In genomic region chr6:2569420-2569819, GRCh38 we compare ENCODE assay signal across 4 cellular contexts.
DNase-seq lines count a peak whose midpoint lies in the region; ATAC-seq, FAIRE-seq and TF ChIP-seq lines count a peak whose summit lies in the region.
"Not testable (repeated sequence)": the region's sequence is repeated elsewhere in the genome, so short reads cannot be mapped to it uniquely, and the experiment has no call there.

No MANE protein-coding gene starts in this region.

- H2AFZ ChIP-seq in K562 (ENCODE audit: low read depth, low read length); HepG2 (ENCODE audit: low read length): not testable (repeated sequence)

- in situ Hi-C loops in K562 (cut with MboI); HepG2 (cut with HindIII; ENCODE audit: extremely low pct_ligation_motif_present, low pct_unique_long_range_greater_than_20kb): not testable (repeated sequence)

- H3K4me2 ChIP-seq in K562 (ENCODE audit: insufficient read depth, low read length); HepG2 (ENCODE audit: low read depth, low read length): not testable (repeated sequence)

- not testable (repeated sequence) for H3K36me3 ChIP-seq in K562 (ENCODE audit: control insufficient read depth, insufficient read depth, low read length); esophagus muscularis mucosa; HepG2 (replicated peaks in 1 of 2; ENCODE audit: control insufficient read depth in 1 of 2, insufficient read depth in 2 of 2, low read length in 2 of 2)

- not testable (repeated sequence) for H3K79me2 ChIP-seq in K562 (ENCODE audit: control insufficient read depth, insufficient read depth, low read length); HepG2 (ENCODE audit: insufficient read depth, low read length)

- H3K9me3 ChIP-seq in K562 (replicated peaks; ENCODE audit: control insufficient read depth, insufficient read depth, low read depth, low read length); esophagus muscularis mucosa; HepG2 (ENCODE audit: low read length): not testable (repeated sequence)

- not testable (repeated sequence) for FAIRE-seq in K562 (lab: Jason Lieb, UNC); HepG2 (lab: Jason Lieb, UNC)

- intact Hi-C loops in activated CD4-positive, alpha-beta T cell treated with anti-CD3 and anti-CD28 coated beads, Interleukin-2, amount 10 ng/mL, durations not matched to agents 24 days and 14 days (cut with micrococcal nuclease), result loop anchor here (5.0 to 10.0 kb wide), 2 partner anchors 37 to 965 kb away; partner anchors contain the start of gene FOXC1
- intact Hi-C loops in K562 (cut with micrococcal nuclease); esophagus muscularis mucosa (cut with DNase I); HepG2 (cut with micrococcal nuclease; ENCODE audit: unreplicated experiment): not testable (repeated sequence)

- H3K4me1 ChIP-seq in K562 (replicated peaks in 1 of 2; ENCODE audit: control insufficient read depth in 2 of 2, insufficient read depth in 2 of 2, low read length in 2 of 2); esophagus muscularis mucosa: not testable (repeated sequence)
- H3K4me1 ChIP-seq in HepG2 (ENCODE audit: insufficient read depth, low read length), result peaks cover 16% of the 10 kb centered on the region

- not testable (repeated sequence) for BruUV-seq in K562 (replicated peaks; lab: Mats Ljungman, UMichigan); HepG2 (replicated peaks; lab: Mats Ljungman, UMichigan)

- H4K20me1 ChIP-seq in K562 (replicated peaks; ENCODE audit: control insufficient read depth, insufficient read depth, low read length); HepG2 (ENCODE audit: insufficient read depth, low read length): not testable (repeated sequence)

- not testable (repeated sequence) for H3K4me3 Mint-ChIP-seq in activated CD4-positive, alpha-beta T cell treated with anti-CD3 and anti-CD28 coated beads, Interleukin-2, amount 10 ng/mL, durations not matched to agents 24 days and 14 days

- not testable (repeated sequence) for TF ChIP-seq CTCF in K562 (IDR thresholded peaks at IDR 0.05 in 2 of 3, conservative IDR thresholded peaks at IDR 0.05 in 1 of 3; ENCODE audit: insufficient read depth in 2 of 3, low read depth in 1 of 3, low read length in 3 of 3); esophagus muscularis mucosa (IDR thresholded peaks at IDR 0.05); HepG2 (CRISPR knock-in tag; IDR thresholded peaks at IDR 0.05)

- POLR2A ChIA-PET in K562 (lab: Yijun Ruan, JAX); HepG2 (lab: Yijun Ruan, JAX): not testable (repeated sequence)

- peaks cover 67% of the 10 kb centered on the region for H3K27me3 Mint-ChIP-seq in activated CD4-positive, alpha-beta T cell treated with anti-CD3 and anti-CD28 coated beads, Interleukin-2, amount 10 ng/mL, durations not matched to agents 24 days and 14 days

- DNase-seq in activated CD4-positive, alpha-beta T cell treated with anti-CD3 and anti-CD28 coated beads, Interleukin-2, amount 10 ng/mL, durations not matched to agents 24 days and 14 days, result peak; percentile 35
- DNase-seq in K562 (ENCODE audit: extremely low read depth in 1 of 4, low spot score in 3 of 4); HepG2 (ENCODE audit: low spot score): not testable (repeated sequence)
- peak; percentile 37 for DNase-seq in esophagus muscularis mucosa (ENCODE audit: extremely low spot score)

- CTCF ChIA-PET in K562 (lab: Yijun Ruan, JAX; ENCODE audit: low intra/inter-chr PET ratio); HepG2 (lab: Yijun Ruan, JAX; ENCODE audit: low intra/inter-chr PET ratio, low total read pairs): not testable (repeated sequence)

- H3K9ac ChIP-seq in K562 (ENCODE audit: insufficient read depth in 1 of 2, low read depth in 2 of 2, low read length in 2 of 2); HepG2 (ENCODE audit: insufficient read depth, low read depth, low read length): not testable (repeated sequence)

- H3K27ac ChIP-seq in K562 (ENCODE audit: extremely low read depth, low read depth, low read length); esophagus muscularis mucosa (replicated peaks in 1 of 4); HepG2 (ENCODE audit: extremely low read length, insufficient read depth, low read length): not testable (repeated sequence)

- TF ChIP-seq RAD21 in K562 (CRISPR knock-in tag; conservative IDR thresholded peaks at IDR 0.05 in 1 of 2, IDR thresholded peaks at IDR 0.05 in 1 of 2); HepG2 (CRISPR knock-in tag; IDR thresholded peaks at IDR 0.05): not testable (repeated sequence)

- H3K4me1 Mint-ChIP-seq in activated CD4-positive, alpha-beta T cell treated with anti-CD3 and anti-CD28 coated beads, Interleukin-2, amount 10 ng/mL, durations not matched to agents 24 days and 14 days, result not testable (repeated sequence)

- not testable (repeated sequence) for H3K4me3 ChIP-seq in K562; esophagus muscularis mucosa; HepG2 (replicated peaks in 1 of 3; ENCODE audit: insufficient read depth in 1 of 3, low read depth in 2 of 3, low read length in 3 of 3)

- peaks cover 22% of the 10 kb centered on the region for H3K9me3 Mint-ChIP-seq in activated CD4-positive, alpha-beta T cell treated with anti-CD3 and anti-CD28 coated beads, Interleukin-2, amount 10 ng/mL, durations not matched to agents 24 days and 14 days

- H3K27ac Mint-ChIP-seq in activated CD4-positive, alpha-beta T cell treated with anti-CD3 and anti-CD28 coated beads, Interleukin-2, amount 10 ng/mL, durations not matched to agents 24 days and 14 days, result not testable (repeated sequence)

- H3K9me1 ChIP-seq in K562 (ENCODE audit: control insufficient read depth, insufficient read depth, low read length), result not testable (repeated sequence)

- not testable (repeated sequence) for H3K27me3 ChIP-seq in K562 (ENCODE audit: control insufficient read depth in 2 of 2, insufficient read depth in 2 of 2, low read length in 2 of 2); esophagus muscularis mucosa; HepG2 (ENCODE audit: control insufficient read depth in 1 of 2, insufficient read depth in 2 of 2, low read length in 2 of 2)

- not testable (repeated sequence) for H3K36me3 Mint-ChIP-seq in activated CD4-positive, alpha-beta T cell treated with anti-CD3 and anti-CD28 coated beads, Interleukin-2, amount 10 ng/mL, durations not matched to agents 24 days and 14 days (ENCODE audit: low read depth)

- not testable (repeated sequence) for TF ChIP-seq POLR2A in K562 (conservative IDR thresholded peaks at IDR 0.05); esophagus muscularis mucosa (IDR thresholded peaks at IDR 0.05; ENCODE audit: low read depth); HepG2 (IDR thresholded peaks at IDR 0.05; ENCODE audit: insufficient read depth in 1 of 2, low read depth in 2 of 2, low read length in 2 of 2)

- 0% methylated on average over 1 of the region's 1 CpG for WGBS in K562 (ENCODE audit: insufficient coverage, low coverage, missing lambda C conversion rate)
- 100% methylated on average over 1 of the region's 1 CpG for WGBS in esophagus muscularis mucosa
- WGBS in HepG2 (ENCODE audit: low lambda C conversion rate), result 0% methylated on average over 1 of the region's 1 CpG

- not testable (repeated sequence) for ATAC-seq in K562, HepG2

- TF ChIP-seq EP300 in K562 (IDR thresholded peaks at IDR 0.05; ENCODE audit: low read length); esophagus muscularis mucosa (IDR thresholded peaks at IDR 0.05); HepG2 (IDR thresholded peaks at IDR 0.05; ENCODE audit: low read depth in 2 of 2, low read length in 2 of 2); HepG2 (CRISPR knock-in tag; IDR thresholded peaks at IDR 0.05; ENCODE audit: borderline replicate concordance): not testable (repeated sequence)

TF ChIP-seq in K562, 482 proteins besides CTCF, POLR2A, EP300 and RAD21:
- TF ChIP-seq ZNF431 (CRISPR knock-in tag; IDR thresholded peaks at IDR 0.05), result peak; percentile 83

TF ChIP-seq in HepG2, 621 proteins besides CTCF, POLR2A, EP300 and RAD21:
- peak; percentile 87; the same call in 1 of the 2 replicates for TF ChIP-seq ZNF431 (CRISPR knock-in tag; IDR thresholded peaks at IDR 0.05; ENCODE audit: borderline replicate concordance, low read depth)
